31 cellular contexts compared by ENCODE assay signal in the genomic region with DNA sequence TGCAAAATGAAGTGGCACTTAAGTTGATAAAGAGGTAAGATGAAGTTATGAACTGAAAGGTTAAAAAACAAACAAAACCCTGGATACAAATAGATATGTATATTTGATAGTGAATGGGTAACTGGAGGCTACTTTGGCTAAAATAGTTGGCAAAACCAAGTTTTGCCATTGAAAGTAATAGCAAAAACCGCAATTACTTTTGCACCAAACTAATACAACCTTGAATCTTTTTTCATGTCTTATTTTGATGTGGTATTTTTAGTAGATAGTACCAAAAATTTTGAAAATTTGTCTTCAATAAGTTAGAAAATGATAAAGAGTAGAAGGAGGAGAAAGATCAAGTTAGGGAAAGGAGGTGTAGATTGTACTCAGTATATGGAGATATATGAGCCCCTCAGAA. TPM values are rescaled to one million over a fixed set of nuclear protein-coding genes. Genes with fewer than 3 reads are reported as not detected.
"Had no signal": no experiment of that assay in that cellular context is flagged by ENCODE, and none has a peak within 500 bp of the region (broad histone marks: within the 10 kb centered on the region; RNA-seq: fewer than 3 reads in every experiment).

No MANE protein-coding gene starts in this region.

- ATAC-seq: naive thymus-derived CD8-positive, alpha-beta T cell; natural killer cell treated with Interleukin-12 subunit alpha and Interleukin-12 subunit beta and Interleukin-15 and Interleukin-18, amount 100 ng/mL, for 72 hours; psoas muscle; right cardiac atrium; sciatic nerve; stimulated activated memory B cell treated with anti-CD40 and anti-IgM and Interleukin-4, amounts not matched to agents 10 μg/mL and 1 μg/mL and 100 μg/mL, for 72 hours; stimulated activated naive CD8-positive, alpha-beta T cell treated with anti-CD3 and anti-CD28 coated beads, Interleukin-15, amount 100 ng/mL, for 72 hours; stimulated activated naive CD8-positive, alpha-beta T cell treated with anti-CD3 and anti-CD28 coated beads, Interleukin-15, Interleukin-2, amounts not matched to agents 100 U/mL and 50 U/mL, for 24 hours had no signal

- H3K9ac ChIP-seq: parathyroid adenoma had no signal

- H2AFZ ChIP-seq: parathyroid adenoma had no signal

- H3K79me2 ChIP-seq: parathyroid adenoma had no signal

- H3K27me3 ChIP-seq: neutrophil, spleen, suprapubic skin, testis, tibial artery, transverse colon, vagina had no signal

- DNase-seq: naive B cell; naive thymus-derived CD8-positive, alpha-beta T cell; nephron progenitor cell; nucleus accumbens; posterior cingulate gyrus; psoas muscle; right cardiac atrium; spleen; stimulated activated CD4-positive, alpha-beta T cell treated with anti-CD3 and anti-CD28 coated beads, Interleukin-12 subunit alpha, Interleukin-12 subunit beta, amount 100 ng/mL, for 4 hours; stimulated activated CD4-positive, alpha-beta T cell treated with anti-CD3 and anti-CD28 coated beads, Interleukin-1b, Interleukin-23, amount 100 ng/mL, for 48 hours; stimulated activated CD4-positive, alpha-beta T cell treated with anti-CD3 and anti-CD28 coated beads, Interleukin-4, amount 100 ng/mL, for 1 hour; stimulated activated CD4-positive, alpha-beta T cell treated with anti-CD3 and anti-CD28 coated beads, Interleukin-4, amount 100 ng/mL, for 4 hours; stimulated activated CD8-positive, alpha-beta memory T cell treated with anti-CD3 and anti-CD28 coated beads, Interleukin-4, amount 100 ng/mL, for 48 hours; stimulated activated naive CD4-positive, alpha-beta T cell; stimulated activated naive CD8-positive, alpha-beta T cell treated with anti-CD3 and anti-CD28 coated beads, Interleukin-15, amount 100 ng/mL, for 72 hours; stimulated activated naive CD8-positive, alpha-beta T cell treated with anti-CD3 and anti-CD28 coated beads, Interleukin-15, Interleukin-2, amounts not matched to agents 100 U/mL and 50 U/mL, for 24 hours; substantia nigra; testis; tibial artery; transverse colon had no signal

- H3K4me3 ChIP-seq: psoas muscle, skin epidermis, smooth muscle cell, spleen, suprapubic skin, testis, tibial artery, transverse colon, vagina had no signal

- H3K4me2 ChIP-seq: smooth muscle cell had no signal

- H3K9me3 ChIP-seq: neutrophil, psoas muscle, suprapubic skin, testis, tibial artery, transverse colon, vagina had no signal

- H3K4me1 ChIP-seq: parathyroid adenoma, psoas muscle, spleen, suprapubic skin, testis, transverse colon, vagina had no signal

- FAIRE-seq: urothelium cell line had no signal

- H3K27ac ChIP-seq: neutrophil, parathyroid adenoma, psoas muscle, skin epidermis, spleen, suprapubic skin, testis, tibial artery, transverse colon, vagina had no signal

- H3K36me3 ChIP-seq: neutrophil, spleen, suprapubic skin, tibial artery, transverse colon, vagina had no signal

RNA-seq across cellular contexts. Expression of a gene that starts 47.9 kb away (rescaled TPM):
- total RNA-seq: naive thymus-derived CD8-positive, alpha-beta T cell; natural killer cell treated with Interleukin-12 subunit alpha and Interleukin-12 subunit beta and Interleukin-15 and Interleukin-18, amount 100 ng/mL, for 72 hours; osteocyte had no signal
- polyA plus RNA-seq: naive thymus-derived CD8-positive, alpha-beta T cell; smooth muscle cell had no signal
